In genomic region chr10:119525116-119525515, GRCh38 we compare ENCODE assay signal across 17 cellular contexts. TPM values are rescaled to one million over a fixed set of nuclear protein-coding genes. Genes with fewer than 3 reads are reported as not detected.
DNase-seq lines count a peak whose midpoint lies in the region; ATAC-seq and TF ChIP-seq lines count a peak whose summit lies in the region.
"Had no signal": no experiment of that assay in that cellular context is flagged by ENCODE, and none has a peak within 500 bp of the region (broad histone marks: within the 10 kb centered on the region; RNA-seq: fewer than 3 reads in every experiment).

No MANE protein-coding gene starts in this region.

- no peak for DNase-seq in activated naive CD4-positive, alpha-beta T cell treated with anti-CD3 and anti-CD28 coated beads for 36 hours
- DNase-seq in activated naive CD4-positive, alpha-beta T cell treated with anti-CD3 and anti-CD28 coated beads, Interleukin-2, amount 10 ng/mL, durations not matched to agents 7 days and 5 days: no peak
- DNase-seq in SK-N-MC (ENCODE audit: low read depth, low spot score) (no peak), glutamatergic neuron (no peak), sigmoid colon (peak; percentile 68), posterior vena cava (ENCODE audit: low spot score) (no peak)
- no peak for DNase-seq in effector CD8-positive, alpha-beta T cell (lab: John Stamatoyannopoulos, UW)
- DNase-seq: C1 segment of cervical spinal cord, DMS 273 treated with DMSO at 0.1 percent for 48 hours, HFFc6, NCI-H1436, NCI-H1930, NCI-H226, NCI-H524 treated with DMSO at 0.1 percent for 48 hours, RPMI8226, SHP77 treated with DMSO at 0.1 percent for 48 hours had no signal

- CTCF ChIA-PET in activated naive CD4-positive, alpha-beta T cell treated with anti-CD3 and anti-CD28 coated beads for 36 hours (lab: Charles Lee): interaction anchor here (1.1 to 2.0 kb wide), 3 partner anchors 8 to 20 kb away, joined by 5 to 7 read pairs (median 6); no protein-coding TSS in a partner anchor
- CTCF ChIA-PET in activated naive CD4-positive, alpha-beta T cell treated with anti-CD3 and anti-CD28 coated beads, Interleukin-2, amount 10 ng/mL, durations not matched to agents 7 days and 5 days (lab: Charles Lee): interaction anchor here (0.9 to 2.1 kb wide), 3 partner anchors 11 to 19 kb away, joined by 3 to 8 read pairs (median 3); partner anchors contain the start of gene RGS10

- peaks cover 0 to 72% (median 55%) of the 10 kb centered on the region in 4 donors for H3K4me1 ChIP-seq in sigmoid colon

- peak overlapping the region; percentile 57; the same call in 1 of the 2 replicates for H3K27ac ChIP-seq in SK-N-MC
- peak overlapping the region in 2 of 4 donors; percentile 44 to 68 for H3K27ac ChIP-seq in sigmoid colon

- H3K27ac Mint-ChIP-seq in activated naive CD4-positive, alpha-beta T cell treated with anti-CD3 and anti-CD28 coated beads for 36 hours: peak overlapping the region; percentile 41
- no peak overlapping the region for H3K27ac Mint-ChIP-seq in activated naive CD4-positive, alpha-beta T cell treated with anti-CD3 and anti-CD28 coated beads, Interleukin-2, amount 10 ng/mL, durations not matched to agents 7 days and 5 days
- peak overlapping the region; percentile 38 for H3K27ac Mint-ChIP-seq in glutamatergic neuron (ENCODE audit: unreplicated experiment)
- H3K27ac Mint-ChIP-seq: HFFc6 had no signal

- no peaks in the 10 kb centered on the region for H3K27me3 ChIP-seq in sigmoid colon

- no peaks in the 10 kb centered on the region for H3K36me3 ChIP-seq in SK-N-MC (ENCODE audit: insufficient read depth, low read length)
- peaks cover 0 to 36% (median 6%) of the 10 kb centered on the region in 4 donors for H3K36me3 ChIP-seq in sigmoid colon

- ATAC-seq in HG03097 (IDR thresholded peaks at IDR 0.05; ENCODE audit: low FRiP score, unreplicated experiment): no peak

- no peak overlapping the region for H3K4me3 Mint-ChIP-seq in activated naive CD4-positive, alpha-beta T cell treated with anti-CD3 and anti-CD28 coated beads for 36 hours
- no peak overlapping the region for H3K4me3 Mint-ChIP-seq in activated naive CD4-positive, alpha-beta T cell treated with anti-CD3 and anti-CD28 coated beads, Interleukin-2, amount 10 ng/mL, durations not matched to agents 7 days and 5 days
- peak overlapping the region; percentile 13 for H3K4me3 Mint-ChIP-seq in glutamatergic neuron (ENCODE audit: unreplicated experiment)
- H3K4me3 Mint-ChIP-seq: HFFc6 had no signal

- TF ChIP-seq EP300 in sigmoid colon (IDR thresholded peaks at IDR 0.05): no peak

- no peak overlapping the region for H3K9ac ChIP-seq in SK-N-MC (ENCODE audit: insufficient read length)

- H3K36me3 Mint-ChIP-seq in activated naive CD4-positive, alpha-beta T cell treated with anti-CD3 and anti-CD28 coated beads for 36 hours (ENCODE audit: low read depth): peaks cover 51% of the 10 kb centered on the region
- H3K36me3 Mint-ChIP-seq in activated naive CD4-positive, alpha-beta T cell treated with anti-CD3 and anti-CD28 coated beads, Interleukin-2, amount 10 ng/mL, durations not matched to agents 7 days and 5 days: peaks cover 68% of the 10 kb centered on the region
- H3K36me3 Mint-ChIP-seq in glutamatergic neuron (ENCODE audit: unreplicated experiment): peaks cover 4% of the 10 kb centered on the region

- 90 to 96% methylated on average over 5 of the region's 5 CpGs for WGBS in sigmoid colon, 2 donors

- H3K9me3 Mint-ChIP-seq in activated naive CD4-positive, alpha-beta T cell treated with anti-CD3 and anti-CD28 coated beads for 36 hours: no peaks in the 10 kb centered on the region
- H3K9me3 Mint-ChIP-seq in activated naive CD4-positive, alpha-beta T cell treated with anti-CD3 and anti-CD28 coated beads, Interleukin-2, amount 10 ng/mL, durations not matched to agents 7 days and 5 days: no peaks in the 10 kb centered on the region
- peaks cover 12% of the 10 kb centered on the region for H3K9me3 Mint-ChIP-seq in glutamatergic neuron (ENCODE audit: unreplicated experiment)
- H3K9me3 Mint-ChIP-seq: HFFc6 had no signal

- no peak for TF ChIP-seq CTCF in glutamatergic neuron (IDR thresholded peaks at IDR 0.05; ENCODE audit: partially characterized antibody, unreplicated experiment)
- TF ChIP-seq CTCF in sigmoid colon (IDR thresholded peaks at IDR 0.05): no peak

- H3K27me3 Mint-ChIP-seq in activated naive CD4-positive, alpha-beta T cell treated with anti-CD3 and anti-CD28 coated beads for 36 hours (ENCODE audit: low read depth): no peaks in the 10 kb centered on the region
- H3K27me3 Mint-ChIP-seq in activated naive CD4-positive, alpha-beta T cell treated with anti-CD3 and anti-CD28 coated beads, Interleukin-2, amount 10 ng/mL, durations not matched to agents 7 days and 5 days: no peaks in the 10 kb centered on the region
- peaks cover 20% of the 10 kb centered on the region for H3K27me3 Mint-ChIP-seq in glutamatergic neuron (ENCODE audit: unreplicated experiment)

- H3K9me3 ChIP-seq in SK-N-MC (ENCODE audit: low read depth, low read length) (no peaks in the 10 kb centered on the region), sigmoid colon (no peaks in the 10 kb centered on the region)

- no peak for TF ChIP-seq POLR2A in sigmoid colon (IDR thresholded peaks at IDR 0.05)

- no peak overlapping the region for H3K4me3 ChIP-seq in SK-N-MC
- no peak overlapping the region for H3K4me3 ChIP-seq in sigmoid colon

- H3K4me1 Mint-ChIP-seq in activated naive CD4-positive, alpha-beta T cell treated with anti-CD3 and anti-CD28 coated beads for 36 hours (ENCODE audit: low read depth): peaks cover 70% of the 10 kb centered on the region
- peaks cover 24% of the 10 kb centered on the region for H3K4me1 Mint-ChIP-seq in activated naive CD4-positive, alpha-beta T cell treated with anti-CD3 and anti-CD28 coated beads, Interleukin-2, amount 10 ng/mL, durations not matched to agents 7 days and 5 days
- H3K4me1 Mint-ChIP-seq in glutamatergic neuron (ENCODE audit: low read depth, unreplicated experiment): peaks cover 43% of the 10 kb centered on the region

- intact Hi-C loops in activated naive CD4-positive, alpha-beta T cell treated with anti-CD3 and anti-CD28 coated beads for 36 hours (cut with micrococcal nuclease): no loop called here
- intact Hi-C loops in sigmoid colon (cut with DNase I): no loop called here
- intact Hi-C loops in posterior vena cava (cut with DNase I): no loop called here

RNA-seq across cellular contexts. Expression of gene RGS10, which starts 17.4 kb away (rescaled TPM):
- 100 to 1,000 TPM; 234 to 240 TPM for total RNA-seq in activated naive CD4-positive, alpha-beta T cell treated with anti-CD3 and anti-CD28 coated beads for 36 hours
- 311 TPM for total RNA-seq in glutamatergic neuron (ENCODE audit: unreplicated experiment)
- total RNA-seq in sigmoid colon: 100 to 1,000 TPM; 125 to 192 (median 167) TPM
- 100 to 1,000 TPM in 1 of 3 donors, 10 to 100 TPM in 2; 54.1 to 106 (median 64.3) TPM for polyA plus RNA-seq in sigmoid colon
- 10 to 100 TPM; 13.5 to 21.0 TPM for total RNA-seq in posterior vena cava

Comparison
In these comparisons a context has a peak if more than half of its experiments do, and no peak if none do; other contexts are left out.
1. RNA of gene RGS10, which starts 17.4 kb away (total RNA-seq): 311 TPM in glutamatergic neuron (single experiment), 234 to 240 TPM in activated naive CD4-positive, alpha-beta T cell treated with anti-CD3 and anti-CD28 coated beads for 36 hours and 125 to 192 TPM in sigmoid colon; 13.5 to 21.0 TPM in posterior vena cava; every median in the first group is over 4 times any median in the second.